Comparison of ENCODE assay signal across 8 cellular contexts in genomic region chr2:88690591-88691338, GRCh38.
DNase-seq lines count a peak whose midpoint lies in the region; ATAC-seq and FAIRE-seq lines count a peak whose summit lies in the region.

No MANE protein-coding gene starts in this region.

- peaks cover 10% of the 10 kb centered on the region; the same call in 1 of the 2 replicates for H3K27me3 ChIP-seq in iPS-20b (ENCODE audit: insufficient read depth, low read length)

- H3K36me3 ChIP-seq in iPS-20b (ENCODE audit: insufficient read depth, low read depth, low read length), result no peaks in the 10 kb centered on the region

- peak overlapping the region; percentile 89 for H3K9ac ChIP-seq in iPS-20b (ENCODE audit: low read depth, low read length)

- H3K4me1 ChIP-seq in iPS-20b (ENCODE audit: insufficient read depth, low read length), result peaks cover 4% of the 10 kb centered on the region; the same call in 1 of the 2 replicates

- peak overlapping the region; percentile 92 for H3K4me3 ChIP-seq in iPS-20b (ENCODE audit: low read length)

- peaks cover 11% of the 10 kb centered on the region for H3K36me3 Mint-ChIP-seq in activated naive CD8-positive, alpha-beta T cell treated with anti-CD3 and anti-CD28 coated beads, Interleukin-2, amount 50 U/mL, for 24 hours (ENCODE audit: low read depth)

- no peak for FAIRE-seq in RCC 7860 (lab: Jason Lieb, UNC)

- H3K27ac Mint-ChIP-seq in activated naive CD8-positive, alpha-beta T cell treated with anti-CD3 and anti-CD28 coated beads, Interleukin-2, amount 50 U/mL, for 24 hours, result peak overlapping the region; percentile 91

- H3K27me3 Mint-ChIP-seq in activated naive CD8-positive, alpha-beta T cell treated with anti-CD3 and anti-CD28 coated beads, Interleukin-2, amount 50 U/mL, for 24 hours, result no peaks in the 10 kb centered on the region

- H3K4me1 Mint-ChIP-seq in activated naive CD8-positive, alpha-beta T cell treated with anti-CD3 and anti-CD28 coated beads, Interleukin-2, amount 50 U/mL, for 24 hours, result peaks cover 52% of the 10 kb centered on the region

- DNase-seq in DMS79 (lab: John Stamatoyannopoulos, UW) (peak; percentile 15), DMS79 treated with DMSO at 0.1 percent for 48 hours (lab: John Stamatoyannopoulos, UW) (no peak), RCC 7860 (ENCODE audit: low spot score) (peak; percentile 12), NCI-H1694 treated with DMSO at 0.1 percent for 48 hours (lab: John Stamatoyannopoulos, UW) (no peak)
- peak; percentile 50 for DNase-seq in activated naive CD8-positive, alpha-beta T cell treated with anti-CD3 and anti-CD28 coated beads, Interleukin-2, amount 50 U/mL, for 24 hours
- peak; percentile 31 to 38 for DNase-seq in stimulated activated CD4-positive, alpha-beta T cell treated with anti-CD3 and anti-CD28 coated beads, Interleukin-1b, Interleukin-23, amount 100 ng/mL, for 4 hours (ENCODE audit: low read depth in 2 of 2)

- peak overlapping the region; percentile 46 for H3K27ac ChIP-seq in iPS-20b (ENCODE audit: low read length)

- peak overlapping the region; percentile 98 for H3K4me3 Mint-ChIP-seq in activated naive CD8-positive, alpha-beta T cell treated with anti-CD3 and anti-CD28 coated beads, Interleukin-2, amount 50 U/mL, for 24 hours

- H3K9me3 ChIP-seq in iPS-20b (ENCODE audit: insufficient read depth, low read depth, low read length), result peaks cover 33% of the 10 kb centered on the region

- H3K9me3 Mint-ChIP-seq in activated naive CD8-positive, alpha-beta T cell treated with anti-CD3 and anti-CD28 coated beads, Interleukin-2, amount 50 U/mL, for 24 hours, result peaks cover 4% of the 10 kb centered on the region

- ATAC-seq in HG02759 (IDR thresholded peaks at IDR 0.05; ENCODE audit: unreplicated experiment), result peak; percentile 13
- ATAC-seq in activated naive CD8-positive, alpha-beta T cell treated with anti-CD3 and anti-CD28 coated beads, Interleukin-2, amount 50 U/mL, for 24 hours, result peak; percentile 17

Comparison
In these comparisons a context has a peak if more than half of its experiments do, and no peak if none do; other contexts are left out.
1. DNase-seq: peak in DMS79 (single experiment), RCC 7860 (single experiment), activated naive CD8-positive, alpha-beta T cell treated with anti-CD3 and anti-CD28 coated beads, Interleukin-2, amount 50 U/mL, for 24 hours (single experiment) and stimulated activated CD4-positive, alpha-beta T cell treated with anti-CD3 and anti-CD28 coated beads, Interleukin-1b, Interleukin-23, amount 100 ng/mL, for 4 hours (2 of 2); none in DMS79 treated with DMSO at 0.1 percent for 48 hours (single experiment) and NCI-H1694 treated with DMSO at 0.1 percent for 48 hours (single experiment).